In the genomic region with DNA sequence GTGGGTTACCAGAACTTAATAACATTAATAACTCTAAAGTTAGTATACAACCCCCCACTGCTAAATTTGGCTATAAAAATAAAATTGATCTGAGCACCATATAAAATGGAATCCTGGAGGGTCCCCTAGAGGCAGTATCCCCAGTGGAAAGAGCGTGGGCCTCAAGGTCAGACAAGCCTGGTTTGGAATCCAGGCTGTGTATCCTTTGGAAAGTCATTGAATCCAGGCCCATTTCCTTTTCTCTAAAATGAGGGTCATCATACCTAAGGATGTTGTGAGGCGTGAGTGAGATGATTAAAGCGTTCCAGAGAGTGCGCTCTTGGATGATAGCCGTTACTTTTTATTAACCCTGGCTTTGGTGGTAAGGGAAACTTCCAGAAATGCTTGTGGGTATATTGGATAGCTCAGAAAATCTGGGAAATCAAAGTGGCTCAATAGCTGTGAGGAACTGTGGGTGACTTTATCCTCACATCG, we compare ENCODE assay signal across 8 cellular contexts. TPM values are rescaled to one million over a fixed set of nuclear protein-coding genes. Genes with fewer than 3 reads are reported as not detected.
DNase-seq lines count a peak whose midpoint lies in the region; ATAC-seq and TF ChIP-seq lines count a peak whose summit lies in the region.

No MANE protein-coding gene starts in this region.

- peak overlapping the region; percentile 100 for H3K27ac ChIP-seq in cingulate gyrus (ENCODE audit: low read depth, low read length)

- H3K36me3 ChIP-seq in MG63, result peaks cover 23% of the 10 kb centered on the region

- peak overlapping the region; percentile 89 to 99 (median 99) for H3K4me3 Mint-ChIP-seq in nephron

- ATAC-seq in GM18868 (IDR thresholded peaks at IDR 0.05; ENCODE audit: unreplicated experiment), result no peak
- ATAC-seq in GM18909 (IDR thresholded peaks at IDR 0.05; ENCODE audit: poor library complexity, unreplicated experiment), result no peak

- H3K27me3 Mint-ChIP-seq in nephron (ENCODE audit: low read depth), result no peaks in the 10 kb centered on the region

- peaks cover 39% of the 10 kb centered on the region for H3K36me3 Mint-ChIP-seq in nephron (ENCODE audit: low read depth)

- peak overlapping the region; percentile 98 to 99 (median 99) for H3K27ac Mint-ChIP-seq in nephron

- DNase-seq in AG09309 (ENCODE audit: low read depth), result no peak
- DNase-seq in MG63, result no peak
- DNase-seq in SKM-1 (lab: John Stamatoyannopoulos, UW; ENCODE audit: unreplicated experiment), result no peak
- no peak for DNase-seq in NCI-H1436 treated with DMSO at 0.1 percent for 48 hours (lab: John Stamatoyannopoulos, UW)

- H3K4me1 Mint-ChIP-seq in nephron, result peaks cover 52% of the 10 kb centered on the region

- H3K9me3 Mint-ChIP-seq in nephron, result peaks cover 24% of the 10 kb centered on the region

- H3K4me3 ChIP-seq in AG09309 (ENCODE audit: control insufficient read depth, low read depth, low read length) (peak overlapping the region; percentile 80), MG63 (peak overlapping the region; percentile 74)

- H3K9me3 ChIP-seq in MG63, result peaks cover 19% of the 10 kb centered on the region

- no peaks in the 10 kb centered on the region for H3K27me3 ChIP-seq in MG63

- TF ChIP-seq CTCF in AG09309 (IDR thresholded peaks at IDR 0.05; ENCODE audit: control insufficient read depth, insufficient read depth, low read depth, low read length, missing control alignments) (no peak), nephron (IDR thresholded peaks at IDR 0.05; ENCODE audit: unreplicated experiment in 3 of 3) (no peak)

RNA-seq across cellular contexts. Expression of gene ZNF436, which starts 0.7 kb away (rescaled TPM):
- 9.0 TPM in 2 replicates for total RNA-seq in MG63 (2014; rRNA removed; shearing (Covaris generic); ENCODE audit: low replicate concordance)

RNA-seq across cellular contexts. Expression of gene HNRNPR, which starts 26.2 kb away (rescaled TPM):
- total RNA-seq in MG63 (2014; rRNA removed; shearing (Covaris generic); ENCODE audit: low replicate concordance), result 149 and 159 TPM in 2 replicates

RNA-seq across cellular contexts. Expression of gene TCEA3, which starts 54.2 kb away (rescaled TPM):
- total RNA-seq in MG63 (2014; rRNA removed; shearing (Covaris generic); ENCODE audit: low replicate concordance), result not detected in 2 replicates
